In genomic region chr18:55455938-55456337, GRCh38 we compare ENCODE assay signal across 1 cellular context.
TF ChIP-seq lines count a peak whose summit lies in the region.

No MANE protein-coding gene starts in this region.

TF ChIP-seq in WTC11, 78 proteins besides CTCF, POLR2A, EP300 and RAD21 (continued from another document):
- TF ChIP-seq ARID4B (CRISPR knock-in tag; IDR thresholded peaks at IDR 0.05; ENCODE audit: borderline replicate concordance) (no peak), ZNF532 (CRISPR knock-in tag; IDR thresholded peaks at IDR 0.05; ENCODE audit: borderline replicate concordance) (no peak), ZNF281 (CRISPR knock-in tag; IDR thresholded peaks at IDR 0.05) (no peak)
